1 cellular context compared by ENCODE assay signal in genomic region chr2:216551669-216552068, GRCh38.
A peak's percentile ranks its signal among the peaks of the same experiment; 100 is the strongest.
TF ChIP-seq lines count a peak whose summit lies in the region.

No MANE protein-coding gene starts in this region.

TF ChIP-seq in HepG2, 621 proteins besides CTCF, POLR2A, EP300 and RAD21:
- no peak for TF ChIP-seq ZZZ3 (CRISPR knock-in tag; IDR thresholded peaks at IDR 0.05; ENCODE audit: borderline replicate concordance)
- no peak for TF ChIP-seq MLLT10 (CRISPR knock-in tag; IDR thresholded peaks at IDR 0.05)
- 0 out of 2 replicates have a peak, but pooled peaks have one; percentile 17 for TF ChIP-seq ZNF337 (CRISPR knock-in tag; IDR thresholded peaks at IDR 0.05; ENCODE audit: borderline replicate concordance, low read depth)
- TF ChIP-seq PLSCR1 (CRISPR knock-in tag; IDR thresholded peaks at IDR 0.05; ENCODE audit: borderline replicate concordance), result no peak
- TF ChIP-seq RARG (CRISPR knock-in tag; IDR thresholded peaks at IDR 0.05; ENCODE audit: low read depth), result no peak
- TF ChIP-seq ZUFSP (CRISPR knock-in tag; IDR thresholded peaks at IDR 0.05; ENCODE audit: borderline replicate concordance), result no peak
- no peak for TF ChIP-seq SNRNP70 (IDR thresholded peaks at IDR 0.05; ENCODE audit: low read depth, low read length)
- TF ChIP-seq, protein P1, sequence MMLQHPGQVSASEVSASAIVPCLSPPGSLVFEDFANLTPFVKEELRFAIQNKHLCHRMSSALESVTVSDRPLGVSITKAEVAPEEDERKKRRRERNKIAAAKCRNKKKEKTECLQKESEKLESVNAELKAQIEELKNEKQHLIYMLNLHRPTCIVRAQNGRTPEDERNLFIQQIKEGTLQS (CRISPR knock-in tag; IDR thresholded peaks at IDR 0.05), result no peak
- TF ChIP-seq, protein P2, sequence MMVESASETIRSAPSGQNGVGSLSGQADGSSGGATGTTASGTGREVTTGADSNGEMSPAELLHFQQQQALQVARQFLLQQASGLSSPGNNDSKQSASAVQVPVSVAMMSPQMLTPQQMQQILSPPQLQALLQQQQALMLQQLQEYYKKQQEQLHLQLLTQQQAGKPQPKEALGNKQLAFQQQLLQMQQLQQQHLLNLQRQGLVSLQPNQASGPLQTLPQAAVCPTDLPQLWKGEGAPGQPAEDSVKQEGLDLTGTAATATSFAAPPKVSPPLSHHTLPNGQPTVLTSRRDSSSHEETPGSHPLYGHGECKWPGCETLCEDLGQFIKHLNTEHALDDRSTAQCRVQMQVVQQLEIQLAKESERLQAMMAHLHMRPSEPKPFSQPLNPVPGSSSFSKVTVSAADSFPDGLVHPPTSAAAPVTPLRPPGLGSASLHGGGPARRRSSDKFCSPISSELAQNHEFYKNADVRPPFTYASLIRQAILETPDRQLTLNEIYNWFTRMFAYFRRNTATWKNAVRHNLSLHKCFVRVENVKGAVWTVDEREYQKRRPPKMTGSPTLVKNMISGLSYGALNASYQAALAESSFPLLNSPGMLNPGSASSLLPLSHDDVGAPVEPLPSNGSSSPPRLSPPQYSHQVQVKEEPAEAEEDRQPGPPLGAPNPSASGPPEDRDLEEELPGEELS (CRISPR knock-in tag; IDR thresholded peaks at IDR 0.05), result no peak
- no peak for TF ChIP-seq RFX1 (IDR thresholded peaks at IDR 0.05)
- no peak for TF ChIP-seq DNMT3B (CRISPR knock-in tag; conservative IDR thresholded peaks at IDR 0.05)
- no peak for TF ChIP-seq CHD2 (IDR thresholded peaks at IDR 0.05; ENCODE audit: low read depth, low read length)
- no peak for TF ChIP-seq AHR (CRISPR knock-in tag; IDR thresholded peaks at IDR 0.05)
- no peak for TF ChIP-seq AGO1 (IDR thresholded peaks at IDR 0.05; ENCODE audit: low read depth, low read length, poor library complexity, severe bottlenecking)
- TF ChIP-seq ZNF496 (CRISPR knock-in tag; IDR thresholded peaks at IDR 0.05; ENCODE audit: insufficient replicate concordance), result no peak
- TF ChIP-seq, protein P3, sequence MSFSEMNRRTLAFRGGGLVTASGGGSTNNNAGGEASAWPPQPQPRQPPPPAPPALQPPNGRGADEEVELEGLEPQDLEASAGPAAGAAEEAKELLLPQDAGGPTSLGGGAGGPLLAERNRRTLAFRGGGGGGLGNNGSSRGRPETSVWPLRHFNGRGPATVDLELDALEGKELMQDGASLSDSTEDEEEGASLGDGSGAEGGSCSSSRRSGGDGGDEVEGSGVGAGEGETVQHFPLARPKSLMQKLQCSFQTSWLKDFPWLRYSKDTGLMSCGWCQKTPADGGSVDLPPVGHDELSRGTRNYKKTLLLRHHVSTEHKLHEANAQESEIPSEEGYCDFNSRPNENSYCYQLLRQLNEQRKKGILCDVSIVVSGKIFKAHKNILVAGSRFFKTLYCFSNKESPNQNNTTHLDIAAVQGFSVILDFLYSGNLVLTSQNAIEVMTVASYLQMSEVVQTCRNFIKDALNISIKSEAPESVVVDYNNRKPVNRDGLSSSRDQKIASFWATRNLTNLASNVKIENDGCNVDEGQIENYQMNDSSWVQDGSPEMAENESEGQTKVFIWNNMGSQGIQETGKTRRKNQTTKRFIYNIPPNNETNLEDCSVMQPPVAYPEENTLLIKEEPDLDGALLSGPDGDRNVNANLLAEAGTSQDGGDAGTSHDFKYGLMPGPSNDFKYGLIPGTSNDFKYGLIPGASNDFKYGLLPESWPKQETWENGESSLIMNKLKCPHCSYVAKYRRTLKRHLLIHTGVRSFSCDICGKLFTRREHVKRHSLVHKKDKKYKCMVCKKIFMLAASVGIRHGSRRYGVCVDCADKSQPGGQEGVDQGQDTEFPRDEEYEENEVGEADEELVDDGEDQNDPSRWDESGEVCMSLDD (CRISPR knock-in tag; IDR thresholded peaks at IDR 0.05; ENCODE audit: borderline replicate concordance), result no peak
- TF ChIP-seq ZNF772 (CRISPR knock-in tag; IDR thresholded peaks at IDR 0.05), result peak; percentile 8; the same call in 1 of the 2 replicates
- 0 out of 2 replicates have a peak, but pooled peaks have one; percentile 23 for TF ChIP-seq KDM2A (CRISPR knock-in tag; IDR thresholded peaks at IDR 0.05; ENCODE audit: borderline replicate concordance, low read depth)
- TF ChIP-seq, protein P4, sequence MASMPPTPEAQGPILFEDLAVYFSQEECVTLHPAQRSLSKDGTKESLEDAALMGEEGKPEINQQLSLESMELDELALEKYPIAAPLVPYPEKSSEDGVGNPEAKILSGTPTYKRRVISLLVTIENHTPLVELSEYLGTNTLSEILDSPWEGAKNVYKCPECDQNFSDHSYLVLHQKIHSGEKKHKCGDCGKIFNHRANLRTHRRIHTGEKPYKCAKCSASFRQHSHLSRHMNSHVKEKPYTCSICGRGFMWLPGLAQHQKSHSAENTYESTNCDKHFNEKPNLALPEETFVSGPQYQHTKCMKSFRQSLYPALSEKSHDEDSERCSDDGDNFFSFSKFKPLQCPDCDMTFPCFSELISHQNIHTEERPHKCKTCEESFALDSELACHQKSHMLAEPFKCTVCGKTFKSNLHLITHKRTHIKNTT (CRISPR knock-in tag; IDR thresholded peaks at IDR 0.05), result no peak
- TF ChIP-seq CBX2 (IDR thresholded peaks at IDR 0.05; ENCODE audit: low read depth, low read length), result no peak
- TF ChIP-seq CBX2 (CRISPR knock-in tag; IDR thresholded peaks at IDR 0.05; ENCODE audit: low read depth), result no peak
- TF ChIP-seq ZNF724P (CRISPR knock-in tag; IDR thresholded peaks at IDR 0.05; ENCODE audit: borderline replicate concordance), result no peak
- TF ChIP-seq TRAFD1 (CRISPR knock-in tag; IDR thresholded peaks at IDR 0.05; ENCODE audit: borderline replicate concordance), result no peak
- no peak for TF ChIP-seq SRSF9 (IDR thresholded peaks at IDR 0.05; ENCODE audit: borderline replicate concordance, insufficient read depth, low read depth, low read length, poor library complexity, severe bottlenecking)
- TF ChIP-seq NFE2L2 (IDR thresholded peaks at IDR 0.05; ENCODE audit: low read length), result no peak
- TF ChIP-seq FOXO1 (CRISPR knock-in tag; IDR thresholded peaks at IDR 0.05), result no peak
